In the genomic region with DNA sequence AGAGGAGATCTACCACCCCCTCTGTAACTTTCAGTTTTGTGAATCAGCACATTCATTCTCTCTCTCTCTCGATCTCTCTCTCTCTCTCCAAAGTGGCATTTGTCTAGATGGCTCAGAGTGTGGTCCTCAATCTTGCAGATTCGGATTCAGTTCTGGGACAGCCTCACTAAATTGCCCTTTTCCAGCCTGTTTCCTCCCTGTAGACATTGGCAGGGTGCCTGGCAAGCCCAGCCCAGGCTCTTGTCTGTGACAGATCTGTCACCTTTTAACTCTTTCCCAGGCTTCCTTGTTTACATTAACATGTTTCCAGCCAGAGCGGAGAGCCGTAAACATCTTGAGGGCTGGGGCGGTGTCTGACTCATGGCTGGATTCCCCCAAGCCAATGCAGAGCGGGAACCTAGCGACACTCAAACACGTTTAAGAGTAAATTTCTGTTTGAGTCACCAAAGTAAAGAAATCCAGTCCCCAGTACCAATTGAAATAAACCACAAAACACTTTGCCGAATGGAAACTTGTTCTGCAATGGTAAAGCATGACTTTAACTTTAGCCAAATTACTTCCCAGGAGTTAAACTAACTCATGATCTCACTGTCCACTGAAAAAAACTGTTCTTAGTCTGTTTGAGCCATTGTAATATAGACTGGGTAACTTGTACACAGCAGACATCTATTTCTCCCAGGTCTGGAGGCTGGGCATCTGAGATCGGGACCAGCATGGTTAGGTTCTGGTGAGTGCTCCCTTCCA, we compare ENCODE assay signal across 10 cellular contexts. TPM values are rescaled to one million over a fixed set of nuclear protein-coding genes. Genes with fewer than 3 reads are reported as not detected.
A peak's percentile ranks its signal among the peaks of the same experiment; 100 is the strongest.
DNase-seq lines count a peak whose midpoint lies in the region; ATAC-seq and TF ChIP-seq lines count a peak whose summit lies in the region.
"Had no signal": no experiment of that assay in that cellular context is flagged by ENCODE, and none has a peak within 500 bp of the region (broad histone marks: within the 10 kb centered on the region; RNA-seq: fewer than 3 reads in every experiment).

No MANE protein-coding gene starts in this region.

- peak overlapping the region; percentile 19 for H3K4me3 Mint-ChIP-seq in activated CD8-positive, alpha-beta memory T cell treated with anti-CD3 and anti-CD28 coated beads, Interleukin-2, amount 10 ng/mL, durations not matched to agents 7 days and 5 days
- H3K4me3 Mint-ChIP-seq: activated naive CD4-positive, alpha-beta T cell treated with anti-CD3 and anti-CD28 coated beads, Interleukin-2, amount 50 U/mL, for 24 hours had no signal

- H3K4me3 ChIP-seq in PC-3 (ENCODE audit: low read length): peak overlapping the region; percentile 59
- no peak overlapping the region for H3K4me3 ChIP-seq in esophagus (ENCODE audit: low read depth in 1 of 2, low read length in 2 of 2)

- intact Hi-C loops in PC-3 (cut with micrococcal nuclease): loop anchor here (1.0 to 10.0 kb wide), 5 partner anchors 8 to 158 kb away; partner anchors contain the start of genes ERCC3 and MAP3K2

- H3K79me2 ChIP-seq in PC-3 (ENCODE audit: low read length): no peaks in the 10 kb centered on the region

- CTCF ChIA-PET in activated CD8-positive, alpha-beta memory T cell treated with anti-CD3 and anti-CD28 coated beads, Interleukin-2, amount 10 ng/mL, durations not matched to agents 7 days and 5 days (lab: Charles Lee): no interaction called here
- CTCF ChIA-PET in PC-3 (lab: Charles Lee): no interaction called here

- H3K4me2 ChIP-seq in PC-3 (ENCODE audit: low read length): peak overlapping the region; percentile 89

- H3K27ac ChIP-seq in PC-3 (ENCODE audit: low read length): peak overlapping the region; percentile 98
- H3K27ac ChIP-seq in esophagus (ENCODE audit: low read depth in 2 of 2, low read length in 1 of 2): peak overlapping the region; percentile 48 to 57

- H4K20me1 ChIP-seq in PC-3 (ENCODE audit: low read length): no peaks in the 10 kb centered on the region

- H3K27me3 ChIP-seq in PC-3 (ENCODE audit: low read length): no peaks in the 10 kb centered on the region
- no peaks in the 10 kb centered on the region for H3K27me3 ChIP-seq in esophagus (ENCODE audit: control insufficient read depth in 1 of 2, insufficient read depth in 2 of 2, low read length in 2 of 2)

- H3K9ac ChIP-seq in PC-3 (ENCODE audit: low read length): peak overlapping the region; percentile 79

- H3K4me1 ChIP-seq in PC-3 (ENCODE audit: insufficient read depth, low read length): peaks cover 34% of the 10 kb centered on the region
- H3K4me1 ChIP-seq in esophagus (ENCODE audit: control insufficient read depth in 2 of 2, insufficient read depth in 2 of 2, low read length in 1 of 2): peaks cover 2 to 10% of the 10 kb centered on the region in 2 donors

- no TSS peak for BruUV-seq in PC-3 (replicated peaks; lab: Mats Ljungman, UMichigan)

- H3K9me3 ChIP-seq in PC-3 (ENCODE audit: low read length) (no peaks in the 10 kb centered on the region), esophagus (ENCODE audit: control insufficient read depth in 2 of 2, insufficient read depth in 1 of 2, low read depth in 1 of 2, low read length in 1 of 2) (peaks cover 0 to 2% of the 10 kb centered on the region in 2 donors)

- peaks cover 35% of the 10 kb centered on the region for H3K27me3 Mint-ChIP-seq in activated CD8-positive, alpha-beta memory T cell treated with anti-CD3 and anti-CD28 coated beads, Interleukin-2, amount 10 ng/mL, durations not matched to agents 7 days and 5 days

- 14 to 21% methylated on average over 10 of the region's 10 CpGs for WGBS in esophagus, 2 donors

- H2AFZ ChIP-seq in PC-3 (ENCODE audit: low read length): no peak overlapping the region

- ATAC-seq in activated CD8-positive, alpha-beta memory T cell treated with anti-CD3 and anti-CD28 coated beads, Interleukin-2, amount 10 ng/mL, durations not matched to agents 7 days and 5 days: peak; percentile 86
- peak; percentile 81 for ATAC-seq in HG03045 (IDR thresholded peaks at IDR 0.05; ENCODE audit: unreplicated experiment)
- ATAC-seq in PC-3: peak; percentile 90

- POLR2A ChIA-PET in PC-3 (lab: Charles Lee; ENCODE audit: unreplicated experiment): no interaction called here

- H3K9me2 ChIP-seq in PC-3 (replicated peaks; ENCODE audit: low read length): no peaks in the 10 kb centered on the region

- TF ChIP-seq CTCF in PC-3 (conservative IDR thresholded peaks at IDR 0.05; ENCODE audit: low read depth, low read length): no peak

- H3K4me1 Mint-ChIP-seq in activated CD8-positive, alpha-beta memory T cell treated with anti-CD3 and anti-CD28 coated beads, Interleukin-2, amount 10 ng/mL, durations not matched to agents 7 days and 5 days: peaks cover 19% of the 10 kb centered on the region
- H3K4me1 Mint-ChIP-seq: activated naive CD4-positive, alpha-beta T cell treated with anti-CD3 and anti-CD28 coated beads, Interleukin-2, amount 50 U/mL, for 24 hours had no signal

- DNase-seq in activated CD8-positive, alpha-beta memory T cell treated with anti-CD3 and anti-CD28 coated beads, Interleukin-2, amount 10 ng/mL, durations not matched to agents 7 days and 5 days: peak; percentile 74
- DNase-seq in activated CD8-positive, alpha-beta memory T cell treated with anti-CD3 and anti-CD28 coated beads, Interleukin-2, amount 50 U/mL, for 4 hours: no peak
- DNase-seq in PC-3 (peak; percentile 99), NCI-H226 (no peak), putamen (ENCODE audit: low spot score) (no peak)
- DNase-seq in stimulated activated CD4-positive, alpha-beta T cell treated with anti-CD3 and anti-CD28 coated beads, Interleukin-2, amount 100 ng/mL, for 24 hours: peak; percentile 44 to 57
- DNase-seq: DND-41 had no signal

- H3K9me3 Mint-ChIP-seq in activated CD8-positive, alpha-beta memory T cell treated with anti-CD3 and anti-CD28 coated beads, Interleukin-2, amount 10 ng/mL, durations not matched to agents 7 days and 5 days (ENCODE audit: low read depth): peaks cover 4% of the 10 kb centered on the region
- H3K9me3 Mint-ChIP-seq: activated naive CD4-positive, alpha-beta T cell treated with anti-CD3 and anti-CD28 coated beads, Interleukin-2, amount 50 U/mL, for 24 hours had no signal

- peaks cover 4% of the 10 kb centered on the region for H3F3A ChIP-seq in PC-3 (ENCODE audit: low read length, unreplicated experiment)

- no peaks in the 10 kb centered on the region for H3K36me3 ChIP-seq in PC-3 (ENCODE audit: low read depth, low read length)
- no peaks in the 10 kb centered on the region for H3K36me3 ChIP-seq in esophagus (ENCODE audit: control insufficient read depth in 2 of 2, insufficient read depth in 2 of 2, low read length in 1 of 2)

- H3K36me3 Mint-ChIP-seq in activated CD8-positive, alpha-beta memory T cell treated with anti-CD3 and anti-CD28 coated beads, Interleukin-2, amount 10 ng/mL, durations not matched to agents 7 days and 5 days: no peaks in the 10 kb centered on the region
- H3K36me3 Mint-ChIP-seq: activated naive CD4-positive, alpha-beta T cell treated with anti-CD3 and anti-CD28 coated beads, Interleukin-2, amount 50 U/mL, for 24 hours had no signal

- no peak overlapping the region for H3K27ac Mint-ChIP-seq in activated CD8-positive, alpha-beta memory T cell treated with anti-CD3 and anti-CD28 coated beads, Interleukin-2, amount 10 ng/mL, durations not matched to agents 7 days and 5 days
- H3K27ac Mint-ChIP-seq: activated naive CD4-positive, alpha-beta T cell treated with anti-CD3 and anti-CD28 coated beads, Interleukin-2, amount 50 U/mL, for 24 hours had no signal

RNA-seq across cellular contexts. Expression of gene CYP27C1, which starts 6.6 kb away (rescaled TPM):
- not detected for total RNA-seq in activated CD8-positive, alpha-beta memory T cell treated with anti-CD3 and anti-CD28 coated beads, Interleukin-2, amount 10 ng/mL, durations not matched to agents 7 days and 5 days
- total RNA-seq in PC-3 (2014; rRNA removed): 0.36 and 1.2 TPM in 2 replicates
- 1 to 10 TPM in 1 of 2 donors, under 1 TPM in 1; 0.80 to 1.4 TPM for polyA plus RNA-seq in esophagus

Comparison
In these comparisons a context has a peak if more than half of its experiments do, and no peak if none do; other contexts are left out.
1. DNase-seq: peak in activated CD8-positive, alpha-beta memory T cell treated with anti-CD3 and anti-CD28 coated beads, Interleukin-2, amount 10 ng/mL, durations not matched to agents 7 days and 5 days (single experiment), PC-3 (single experiment) and stimulated activated CD4-positive, alpha-beta T cell treated with anti-CD3 and anti-CD28 coated beads, Interleukin-2, amount 100 ng/mL, for 24 hours (2 of 2); none in activated CD8-positive, alpha-beta memory T cell treated with anti-CD3 and anti-CD28 coated beads, Interleukin-2, amount 50 U/mL, for 4 hours (single experiment), NCI-H226 (single experiment) and putamen (single experiment).
2. Peak in every context shown above with its lines, with median percentiles within 50 percentile points of each other: ATAC-seq.